ENCODE assay signal across 1 cellular context in the genomic region with DNA sequence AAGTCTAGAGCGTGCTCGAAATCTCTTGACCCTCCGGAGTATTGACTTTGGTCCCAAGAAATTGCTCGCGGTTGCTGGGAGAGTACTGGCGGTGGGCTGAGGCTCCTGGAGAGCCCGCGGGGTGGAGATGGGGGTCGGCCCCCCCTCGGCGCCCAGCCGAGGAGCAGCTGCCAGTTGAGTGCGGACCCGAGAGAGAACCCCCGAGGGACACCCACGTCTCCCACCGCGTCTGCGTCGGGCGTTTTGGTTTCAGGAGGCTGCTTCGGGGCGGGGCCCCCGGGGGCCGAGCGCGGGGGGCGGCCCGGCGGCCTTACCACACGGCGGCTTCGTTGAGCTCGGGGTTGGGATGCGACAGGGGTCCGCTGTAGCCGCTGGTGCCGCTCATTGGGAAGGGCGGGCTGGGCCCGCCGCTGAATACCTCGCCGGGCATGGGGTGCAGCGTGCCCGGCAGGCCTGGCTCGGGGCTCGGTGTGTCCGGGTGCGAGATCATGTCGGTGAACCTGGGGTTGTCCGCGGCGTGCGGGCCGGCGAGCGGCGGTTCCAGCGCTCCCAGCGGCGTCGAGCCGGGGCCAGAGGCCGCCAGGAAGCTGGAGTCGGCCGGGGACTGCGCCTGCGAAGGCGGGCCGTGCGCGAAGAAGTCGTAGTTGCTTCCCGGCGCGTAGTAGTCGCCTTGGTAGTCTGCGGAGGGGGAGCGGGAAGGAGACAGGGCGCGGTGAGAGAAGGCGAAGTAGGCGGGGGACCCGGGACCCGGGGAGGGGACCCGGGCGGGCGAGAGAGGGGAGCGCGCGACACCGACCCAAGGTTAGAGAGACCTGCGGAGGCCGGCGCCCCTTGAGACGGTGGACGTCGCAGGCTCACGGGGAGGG.
TF ChIP-seq lines count a peak whose summit lies in the region.

No MANE protein-coding gene starts in this region.

TF ChIP-seq in SK-N-SH, 30 proteins besides CTCF, POLR2A, EP300 and RAD21 (continued from another document):
- TF ChIP-seq, protein P1, sequence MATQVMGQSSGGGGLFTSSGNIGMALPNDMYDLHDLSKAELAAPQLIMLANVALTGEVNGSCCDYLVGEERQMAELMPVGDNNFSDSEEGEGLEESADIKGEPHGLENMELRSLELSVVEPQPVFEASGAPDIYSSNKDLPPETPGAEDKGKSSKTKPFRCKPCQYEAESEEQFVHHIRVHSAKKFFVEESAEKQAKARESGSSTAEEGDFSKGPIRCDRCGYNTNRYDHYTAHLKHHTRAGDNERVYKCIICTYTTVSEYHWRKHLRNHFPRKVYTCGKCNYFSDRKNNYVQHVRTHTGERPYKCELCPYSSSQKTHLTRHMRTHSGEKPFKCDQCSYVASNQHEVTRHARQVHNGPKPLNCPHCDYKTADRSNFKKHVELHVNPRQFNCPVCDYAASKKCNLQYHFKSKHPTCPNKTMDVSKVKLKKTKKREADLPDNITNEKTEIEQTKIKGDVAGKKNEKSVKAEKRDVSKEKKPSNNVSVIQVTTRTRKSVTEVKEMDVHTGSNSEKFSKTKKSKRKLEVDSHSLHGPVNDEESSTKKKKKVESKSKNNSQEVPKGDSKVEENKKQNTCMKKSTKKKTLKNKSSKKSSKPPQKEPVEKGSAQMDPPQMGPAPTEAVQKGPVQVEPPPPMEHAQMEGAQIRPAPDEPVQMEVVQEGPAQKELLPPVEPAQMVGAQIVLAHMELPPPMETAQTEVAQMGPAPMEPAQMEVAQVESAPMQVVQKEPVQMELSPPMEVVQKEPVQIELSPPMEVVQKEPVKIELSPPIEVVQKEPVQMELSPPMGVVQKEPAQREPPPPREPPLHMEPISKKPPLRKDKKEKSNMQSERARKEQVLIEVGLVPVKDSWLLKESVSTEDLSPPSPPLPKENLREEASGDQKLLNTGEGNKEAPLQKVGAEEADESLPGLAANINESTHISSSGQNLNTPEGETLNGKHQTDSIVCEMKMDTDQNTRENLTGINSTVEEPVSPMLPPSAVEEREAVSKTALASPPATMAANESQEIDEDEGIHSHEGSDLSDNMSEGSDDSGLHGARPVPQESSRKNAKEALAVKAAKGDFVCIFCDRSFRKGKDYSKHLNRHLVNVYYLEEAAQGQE (IDR thresholded peaks at IDR 0.05; ENCODE audit: low read depth, low read length) = no peak
